Comparison of ENCODE assay signal across 8 cellular contexts in genomic region chr1:31181515-31182343, GRCh38. TPM values are rescaled to one million over a fixed set of nuclear protein-coding genes. Genes with fewer than 3 reads are reported as not detected.
DNase-seq lines count a peak whose midpoint lies in the region; ATAC-seq and TF ChIP-seq lines count a peak whose summit lies in the region.

No MANE protein-coding gene starts in this region.

- CTCF ChIA-PET in CD8-positive, alpha-beta memory T cell (lab: Charles Lee), result interaction anchor here (1.1 kb wide), 1 partner anchor 9 kb away, joined by 3 read pairs; no protein-coding TSS in a partner anchor

- no peak overlapping the region for H3K27ac Mint-ChIP-seq in CD8-positive, alpha-beta memory T cell
- H3K27ac Mint-ChIP-seq in T-helper 2 cell treated with Interferon-gamma antibody and Interleukin-4, amounts not matched to agents 5 μg/mL and 100 μg/mL, for 36 hours, result no peak overlapping the region

- H3K27me3 Mint-ChIP-seq in CD8-positive, alpha-beta memory T cell, result peaks cover 32 to 48% of the 10 kb centered on the region in 2 donors
- peaks cover 8% of the 10 kb centered on the region for H3K27me3 Mint-ChIP-seq in T-helper 2 cell treated with Interferon-gamma antibody and Interleukin-4, amounts not matched to agents 5 μg/mL and 100 μg/mL, for 36 hours (ENCODE audit: low read depth)

- ATAC-seq in left lung (peak; percentile 85), GM21381 (IDR thresholded peaks at IDR 0.05; ENCODE audit: unreplicated experiment) (no peak)

- H3K27me3 ChIP-seq in CD8-positive, alpha-beta memory T cell (ENCODE audit: insufficient read depth, low read length, poor library complexity, severe bottlenecking), result peaks cover 19% of the 10 kb centered on the region
- H3K27me3 ChIP-seq in colonic mucosa (no peaks in the 10 kb centered on the region), left lung (peaks cover 0 to 59% of the 10 kb centered on the region in 2 donors)

- no peak overlapping the region for H3K27ac ChIP-seq in CD8-positive, alpha-beta memory T cell (ENCODE audit: low read depth, low read length)
- H3K27ac ChIP-seq in colonic mucosa (no peak overlapping the region), left lung (no peak overlapping the region)

- H3K4me1 Mint-ChIP-seq in CD8-positive, alpha-beta memory T cell, result peaks cover 8 to 24% (median 11%) of the 10 kb centered on the region in 3 donors
- peaks cover 5% of the 10 kb centered on the region for H3K4me1 Mint-ChIP-seq in T-helper 2 cell treated with Interferon-gamma antibody and Interleukin-4, amounts not matched to agents 5 μg/mL and 100 μg/mL, for 36 hours (ENCODE audit: low read depth)

- H3K36me3 Mint-ChIP-seq in CD8-positive, alpha-beta memory T cell, result no peaks in the 10 kb centered on the region
- no peaks in the 10 kb centered on the region for H3K36me3 Mint-ChIP-seq in T-helper 2 cell treated with Interferon-gamma antibody and Interleukin-4, amounts not matched to agents 5 μg/mL and 100 μg/mL, for 36 hours (ENCODE audit: low read depth)

- H3K9me3 ChIP-seq in CD8-positive, alpha-beta memory T cell (ENCODE audit: low read length), result no peaks in the 10 kb centered on the region
- no peaks in the 10 kb centered on the region for H3K9me3 ChIP-seq in colonic mucosa
- no peaks in the 10 kb centered on the region for H3K9me3 ChIP-seq in left lung

- peaks cover 0 to 3% (median 0%) of the 10 kb centered on the region in 5 donors for H3K9me3 Mint-ChIP-seq in CD8-positive, alpha-beta memory T cell
- H3K9me3 Mint-ChIP-seq in T-helper 2 cell treated with Interferon-gamma antibody and Interleukin-4, amounts not matched to agents 5 μg/mL and 100 μg/mL, for 36 hours, result no peaks in the 10 kb centered on the region

- TF ChIP-seq CTCF in colonic mucosa (IDR thresholded peaks at IDR 0.05) (peak; percentile 81), left lung (IDR thresholded peaks at IDR 0.05) (peak; percentile 68 to 79)

- peak overlapping the region in 2 of 7 donors; percentile 43 to 46 for H3K4me3 Mint-ChIP-seq in CD8-positive, alpha-beta memory T cell
- peak overlapping the region; percentile 65 for H3K4me3 Mint-ChIP-seq in T-helper 2 cell treated with Interferon-gamma antibody and Interleukin-4, amounts not matched to agents 5 μg/mL and 100 μg/mL, for 36 hours

- intact Hi-C loops in colonic mucosa (cut with DNase I), result loop anchor here (5.0 to 10.0 kb wide), 2 partner anchors 241 to 363 kb away; no protein-coding TSS in a partner anchor
- intact Hi-C loops in left lung (cut with DNase I), result loop anchor here in 1 of 2 donors (10.0 kb wide), 1 partner anchor 243 kb away; no protein-coding TSS in a partner anchor

- H3K36me3 ChIP-seq in CD8-positive, alpha-beta memory T cell (ENCODE audit: insufficient read depth, low read length), result no peaks in the 10 kb centered on the region
- H3K36me3 ChIP-seq in colonic mucosa (no peaks in the 10 kb centered on the region), left lung (no peaks in the 10 kb centered on the region)

- POLR2A ChIA-PET in CD8-positive, alpha-beta memory T cell (lab: Charles Lee), result no interaction called here

- H3K9ac ChIP-seq in colonic mucosa (ENCODE audit: low read depth in 2 of 2, low read length in 2 of 2), result no peak overlapping the region

- no peaks in the 10 kb centered on the region for H3K4me1 ChIP-seq in CD8-positive, alpha-beta memory T cell (ENCODE audit: insufficient read depth, low read length)
- H3K4me1 ChIP-seq in colonic mucosa, result no peaks in the 10 kb centered on the region
- H3K4me1 ChIP-seq in left lung, result peaks cover 4 to 13% of the 10 kb centered on the region in 2 donors

- DNase-seq in CD8-positive, alpha-beta memory T cell, result peak in 3 of 5 donors; percentile 5 to 49 (median 6)
- DNase-seq in HuH-7 (ENCODE audit: low spot score), result peak; percentile 83
- DNase-seq in T-helper 2 cell treated with Interferon-gamma antibody and Interleukin-4, amounts not matched to agents 5 μg/mL and 100 μg/mL, for 36 hours (ENCODE audit: low spot score), result peak; percentile 50
- DNase-seq in colonic mucosa, result peak; percentile 66
- DNase-seq in left lung, result peak in 1 of 2 donors; percentile 88
- DNase-seq in stimulated activated CD8-positive, alpha-beta memory T cell treated with anti-CD3 and anti-CD28 coated beads, Interleukin-12 subunit alpha, Interleukin-12 subunit beta, amount 100 ng/mL, for 1 hour (ENCODE audit: low read depth), result peak; percentile 8
- DNase-seq in effector CD8-positive, alpha-beta T cell (lab: John Stamatoyannopoulos, UW), result no peak

- H3K4me3 ChIP-seq in CD8-positive, alpha-beta memory T cell (ENCODE audit: low read length), result no peak overlapping the region
- H3K4me3 ChIP-seq in colonic mucosa, result no peak overlapping the region
- H3K4me3 ChIP-seq in left lung, result peak overlapping the region in 1 of 2 donors; percentile 2

RNA-seq across cellular contexts. Expression of gene NKAIN1, which starts 58.0 kb away (rescaled TPM):
- total RNA-seq in CD8-positive, alpha-beta memory T cell, result not detected
- polyA plus RNA-seq in CD8-positive, alpha-beta memory T cell, result not detected
- total RNA-seq in colonic mucosa, result under 1 TPM in 1 of 2 donors, not detected in 1; 0.20 TPM
- total RNA-seq in left lung, result not detected
